19 cellular contexts compared by ENCODE assay signal in the genomic region with DNA sequence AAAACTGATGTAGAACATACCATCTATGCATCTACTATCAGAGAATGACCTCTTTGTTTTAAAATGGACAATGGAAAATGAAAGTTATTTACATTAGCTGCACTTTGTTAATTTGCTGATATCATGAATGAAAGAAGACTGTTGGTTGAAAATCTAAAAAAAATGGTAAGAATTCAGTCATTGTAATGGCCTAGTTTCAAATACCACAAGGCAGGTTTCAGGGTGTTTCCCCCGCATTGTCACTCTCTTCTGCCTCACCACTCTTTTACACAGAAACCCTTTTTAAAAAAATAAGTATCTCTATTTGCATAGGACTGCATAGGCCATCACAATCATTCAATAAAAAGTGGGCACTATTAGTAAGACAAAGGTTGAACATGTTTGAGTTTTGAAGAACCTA.
DNase-seq lines count a peak whose midpoint lies in the region; ATAC-seq and TF ChIP-seq lines count a peak whose summit lies in the region.
"Had no signal": no experiment of that assay in that cellular context is flagged by ENCODE, and none has a peak within 500 bp of the region (broad histone marks: within the 10 kb centered on the region; RNA-seq: fewer than 3 reads in every experiment).

No MANE protein-coding gene starts in this region.

- H3K27ac ChIP-seq in thyroid gland: no peak overlapping the region
- H3K27ac ChIP-seq: heart right ventricle, parathyroid adenoma had no signal

- H3K4me1 ChIP-seq in thyroid gland: no peaks in the 10 kb centered on the region

- H3K4me3 Mint-ChIP-seq in T-helper 2 cell treated with Interferon-gamma antibody and Interleukin-4, amounts not matched to agents 5 μg/mL and 100 μg/mL, for 36 hours: no peak overlapping the region
- H3K4me3 Mint-ChIP-seq: activated CD8-positive, alpha-beta T cell treated with anti-CD3 and anti-CD28 coated beads for 36 hours had no signal

- intact Hi-C loops in thyroid gland (cut with DNase I): no loop called here

- no peak overlapping the region for H3K4me3 ChIP-seq in thyroid gland (replicated peaks in 1 of 3)
- H3K4me3 ChIP-seq: heart right ventricle, smooth muscle cell had no signal

- in situ Hi-C loops in GM13977 (cut with MboI; ENCODE audit: low pct_unique_long_range_greater_than_20kb, low sequenced_read_pairs, unreplicated experiment): no loop called here

- H3K27me3 Mint-ChIP-seq in T-helper 2 cell treated with Interferon-gamma antibody and Interleukin-4, amounts not matched to agents 5 μg/mL and 100 μg/mL, for 36 hours (ENCODE audit: low read depth): no peaks in the 10 kb centered on the region
- H3K27me3 Mint-ChIP-seq: activated CD8-positive, alpha-beta T cell treated with anti-CD3 and anti-CD28 coated beads for 36 hours had no signal

- ATAC-seq in GM19372 (IDR thresholded peaks at IDR 0.05; ENCODE audit: low read depth, unreplicated experiment) (peak; percentile 71), HG02852 (IDR thresholded peaks at IDR 0.05; ENCODE audit: unreplicated experiment) (peak; percentile 89), HG03432 (IDR thresholded peaks at IDR 0.05; ENCODE audit: unreplicated experiment) (peak; percentile 89)
- ATAC-seq: activated CD8-positive, alpha-beta T cell treated with anti-CD3 and anti-CD28 coated beads for 36 hours; esophagus mucosa; HCT116; heart right ventricle; left colon had no signal

- no peaks in the 10 kb centered on the region for H3K36me3 ChIP-seq in thyroid gland
- H3K36me3 ChIP-seq: heart right ventricle had no signal

- H3K9me3 ChIP-seq in thyroid gland: no peaks in the 10 kb centered on the region

- TF ChIP-seq CTCF in GM13977 (IDR thresholded peaks at IDR 0.05; ENCODE audit: extremely low read depth, insufficient read depth, missing control alignments) (no peak), thyroid gland (IDR thresholded peaks at IDR 0.05) (no peak)

- H3K36me3 Mint-ChIP-seq in T-helper 2 cell treated with Interferon-gamma antibody and Interleukin-4, amounts not matched to agents 5 μg/mL and 100 μg/mL, for 36 hours (ENCODE audit: low read depth): no peaks in the 10 kb centered on the region

- no peaks in the 10 kb centered on the region for H3K4me1 Mint-ChIP-seq in T-helper 2 cell treated with Interferon-gamma antibody and Interleukin-4, amounts not matched to agents 5 μg/mL and 100 μg/mL, for 36 hours (ENCODE audit: low read depth)

- TF ChIP-seq POLR2A in thyroid gland (IDR thresholded peaks at IDR 0.05): no peak

- WGBS in thyroid gland, 2 donors: 92 to 98% methylated on average over 1 of the region's 1 CpG

- H3K9me3 Mint-ChIP-seq in T-helper 2 cell treated with Interferon-gamma antibody and Interleukin-4, amounts not matched to agents 5 μg/mL and 100 μg/mL, for 36 hours: no peaks in the 10 kb centered on the region

- H3K27ac Mint-ChIP-seq in T-helper 2 cell treated with Interferon-gamma antibody and Interleukin-4, amounts not matched to agents 5 μg/mL and 100 μg/mL, for 36 hours: no peak overlapping the region
- H3K27ac Mint-ChIP-seq: activated CD8-positive, alpha-beta T cell treated with anti-CD3 and anti-CD28 coated beads for 36 hours had no signal

- peak; percentile 10 for DNase-seq in GM13977 (ENCODE audit: low spot score)
- DNase-seq in T-helper 2 cell treated with Interferon-gamma antibody and Interleukin-4, amounts not matched to agents 5 μg/mL and 100 μg/mL, for 36 hours (ENCODE audit: low spot score): no peak
- no peak for DNase-seq in thyroid gland
- DNase-seq in mucosa of gallbladder (ENCODE audit: low spot score): no peak
- DNase-seq in stimulated activated naive CD4-positive, alpha-beta T cell treated with Interleukin-2 at 50 U/mL for 16 hours (lab: John Stamatoyannopoulos, UW): no peak
- DNase-seq: ACHN; activated CD8-positive, alpha-beta T cell treated with anti-CD3 and anti-CD28 coated beads for 36 hours; activated gamma-delta T cell treated with Interleukin-2 at 50 U/mL for 16 hours; dermis blood vessel endothelial cell; heart right ventricle; left colon; NCI-H2171 treated with DMSO at 0.1 percent for 48 hours had no signal

- no peaks in the 10 kb centered on the region for H3K27me3 ChIP-seq in thyroid gland
- H3K27me3 ChIP-seq: heart right ventricle had no signal
